In genomic region chr4:992297-993110, GRCh38 we compare ENCODE assay signal across 1 cellular context.
A peak's percentile ranks its signal among the peaks of the same experiment; 100 is the strongest.
TF ChIP-seq lines count a peak whose summit lies in the region.

No MANE protein-coding gene starts in this region.

TF ChIP-seq in K562, 482 proteins besides CTCF, POLR2A, EP300 and RAD21 (continued from another document and continues in another):
- TF ChIP-seq ZSCAN32 (CRISPR knock-in tag; IDR thresholded peaks at IDR 0.05), result no peak
- TF ChIP-seq, protein P1, sequence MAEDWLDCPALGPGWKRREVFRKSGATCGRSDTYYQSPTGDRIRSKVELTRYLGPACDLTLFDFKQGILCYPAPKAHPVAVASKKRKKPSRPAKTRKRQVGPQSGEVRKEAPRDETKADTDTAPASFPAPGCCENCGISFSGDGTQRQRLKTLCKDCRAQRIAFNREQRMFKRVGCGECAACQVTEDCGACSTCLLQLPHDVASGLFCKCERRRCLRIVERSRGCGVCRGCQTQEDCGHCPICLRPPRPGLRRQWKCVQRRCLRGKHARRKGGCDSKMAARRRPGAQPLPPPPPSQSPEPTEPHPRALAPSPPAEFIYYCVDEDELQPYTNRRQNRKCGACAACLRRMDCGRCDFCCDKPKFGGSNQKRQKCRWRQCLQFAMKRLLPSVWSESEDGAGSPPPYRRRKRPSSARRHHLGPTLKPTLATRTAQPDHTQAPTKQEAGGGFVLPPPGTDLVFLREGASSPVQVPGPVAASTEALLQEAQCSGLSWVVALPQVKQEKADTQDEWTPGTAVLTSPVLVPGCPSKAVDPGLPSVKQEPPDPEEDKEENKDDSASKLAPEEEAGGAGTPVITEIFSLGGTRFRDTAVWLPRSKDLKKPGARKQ (CRISPR knock-in tag; IDR thresholded peaks at IDR 0.05), result no peak
- TF ChIP-seq HOXB6 (CRISPR knock-in tag; IDR thresholded peaks at IDR 0.05; ENCODE audit: borderline replicate concordance), result 0 out of 2 replicates have a peak, but pooled peaks have one; percentile 16
- peak; percentile 61; the same call in 1 of the 2 replicates for TF ChIP-seq TARDBP (IDR thresholded peaks at IDR 0.05)
- TF ChIP-seq ZNF76 (CRISPR knock-in tag; IDR thresholded peaks at IDR 0.05; ENCODE audit: borderline replicate concordance), result no peak
- TF ChIP-seq, protein P2, sequence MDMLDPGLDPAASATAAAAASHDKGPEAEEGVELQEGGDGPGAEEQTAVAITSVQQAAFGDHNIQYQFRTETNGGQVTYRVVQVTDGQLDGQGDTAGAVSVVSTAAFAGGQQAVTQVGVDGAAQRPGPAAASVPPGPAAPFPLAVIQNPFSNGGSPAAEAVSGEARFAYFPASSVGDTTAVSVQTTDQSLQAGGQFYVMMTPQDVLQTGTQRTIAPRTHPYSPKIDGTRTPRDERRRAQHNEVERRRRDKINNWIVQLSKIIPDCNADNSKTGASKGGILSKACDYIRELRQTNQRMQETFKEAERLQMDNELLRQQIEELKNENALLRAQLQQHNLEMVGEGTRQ (CRISPR knock-in tag; IDR thresholded peaks at IDR 0.05), result peak; percentile 94
- 0 out of 2 replicates have a peak, but pooled peaks have one; percentile 29 for TF ChIP-seq ERF (CRISPR knock-in tag; IDR thresholded peaks at IDR 0.05)
- peak; percentile 47; the same call in 1 of the 2 replicates for TF ChIP-seq PHF8 (IDR thresholded peaks at IDR 0.05; ENCODE audit: borderline replicate concordance, low read length)
- TF ChIP-seq, protein P3, sequence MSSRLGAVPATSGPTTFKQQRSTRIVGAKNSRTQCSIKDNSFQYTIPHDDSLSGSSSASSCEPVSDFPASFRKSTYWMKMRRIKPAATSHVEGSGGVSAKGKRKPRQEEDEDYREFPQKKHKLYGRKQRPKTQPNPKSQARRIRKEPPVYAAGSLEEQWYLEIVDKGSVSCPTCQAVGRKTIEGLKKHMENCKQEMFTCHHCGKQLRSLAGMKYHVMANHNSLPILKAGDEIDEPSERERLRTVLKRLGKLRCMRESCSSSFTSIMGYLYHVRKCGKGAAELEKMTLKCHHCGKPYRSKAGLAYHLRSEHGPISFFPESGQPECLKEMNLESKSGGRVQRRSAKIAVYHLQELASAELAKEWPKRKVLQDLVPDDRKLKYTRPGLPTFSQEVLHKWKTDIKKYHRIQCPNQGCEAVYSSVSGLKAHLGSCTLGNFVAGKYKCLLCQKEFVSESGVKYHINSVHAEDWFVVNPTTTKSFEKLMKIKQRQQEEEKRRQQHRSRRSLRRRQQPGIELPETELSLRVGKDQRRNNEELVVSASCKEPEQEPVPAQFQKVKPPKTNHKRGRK (tag; IDR thresholded peaks at IDR 0.05), result no peak
- TF ChIP-seq, protein P4, sequence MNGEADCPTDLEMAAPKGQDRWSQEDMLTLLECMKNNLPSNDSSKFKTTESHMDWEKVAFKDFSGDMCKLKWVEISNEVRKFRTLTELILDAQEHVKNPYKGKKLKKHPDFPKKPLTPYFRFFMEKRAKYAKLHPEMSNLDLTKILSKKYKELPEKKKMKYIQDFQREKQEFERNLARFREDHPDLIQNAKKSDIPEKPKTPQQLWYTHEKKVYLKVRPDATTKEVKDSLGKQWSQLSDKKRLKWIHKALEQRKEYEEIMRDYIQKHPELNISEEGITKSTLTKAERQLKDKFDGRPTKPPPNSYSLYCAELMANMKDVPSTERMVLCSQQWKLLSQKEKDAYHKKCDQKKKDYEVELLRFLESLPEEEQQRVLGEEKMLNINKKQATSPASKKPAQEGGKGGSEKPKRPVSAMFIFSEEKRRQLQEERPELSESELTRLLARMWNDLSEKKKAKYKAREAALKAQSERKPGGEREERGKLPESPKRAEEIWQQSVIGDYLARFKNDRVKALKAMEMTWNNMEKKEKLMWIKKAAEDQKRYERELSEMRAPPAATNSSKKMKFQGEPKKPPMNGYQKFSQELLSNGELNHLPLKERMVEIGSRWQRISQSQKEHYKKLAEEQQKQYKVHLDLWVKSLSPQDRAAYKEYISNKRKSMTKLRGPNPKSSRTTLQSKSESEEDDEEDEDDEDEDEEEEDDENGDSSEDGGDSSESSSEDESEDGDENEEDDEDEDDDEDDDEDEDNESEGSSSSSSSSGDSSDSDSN (IDR thresholded peaks at IDR 0.05; ENCODE audit: borderline replicate concordance in 1 of 2, low read depth in 2 of 2, low read length in 2 of 2), result peak; percentile 67 to 95; a peak in 3 of 4 replicates
- peak; percentile 62 to 65 for TF ChIP-seq E2F6 (IDR thresholded peaks at IDR 0.05; ENCODE audit: borderline replicate concordance in 1 of 2, extremely low read depth in 1 of 2, insufficient read depth in 1 of 2, insufficient read length in 1 of 2, low read depth in 1 of 2, low read length in 1 of 2, poor library complexity in 1 of 2, severe bottlenecking in 1 of 2)
- 0 out of 4 replicates have a peak, but pooled peaks of 1 of the 2 experiments have one; percentile 26 for TF ChIP-seq ZMIZ1 (IDR thresholded peaks at IDR 0.05; ENCODE audit: low read depth in 2 of 2, low read length in 2 of 2)
- TF ChIP-seq ZNF583 (CRISPR knock-in tag; IDR thresholded peaks at IDR 0.05), result peak; percentile 39; the same call in 1 of the 2 replicates
- TF ChIP-seq, protein P5, sequence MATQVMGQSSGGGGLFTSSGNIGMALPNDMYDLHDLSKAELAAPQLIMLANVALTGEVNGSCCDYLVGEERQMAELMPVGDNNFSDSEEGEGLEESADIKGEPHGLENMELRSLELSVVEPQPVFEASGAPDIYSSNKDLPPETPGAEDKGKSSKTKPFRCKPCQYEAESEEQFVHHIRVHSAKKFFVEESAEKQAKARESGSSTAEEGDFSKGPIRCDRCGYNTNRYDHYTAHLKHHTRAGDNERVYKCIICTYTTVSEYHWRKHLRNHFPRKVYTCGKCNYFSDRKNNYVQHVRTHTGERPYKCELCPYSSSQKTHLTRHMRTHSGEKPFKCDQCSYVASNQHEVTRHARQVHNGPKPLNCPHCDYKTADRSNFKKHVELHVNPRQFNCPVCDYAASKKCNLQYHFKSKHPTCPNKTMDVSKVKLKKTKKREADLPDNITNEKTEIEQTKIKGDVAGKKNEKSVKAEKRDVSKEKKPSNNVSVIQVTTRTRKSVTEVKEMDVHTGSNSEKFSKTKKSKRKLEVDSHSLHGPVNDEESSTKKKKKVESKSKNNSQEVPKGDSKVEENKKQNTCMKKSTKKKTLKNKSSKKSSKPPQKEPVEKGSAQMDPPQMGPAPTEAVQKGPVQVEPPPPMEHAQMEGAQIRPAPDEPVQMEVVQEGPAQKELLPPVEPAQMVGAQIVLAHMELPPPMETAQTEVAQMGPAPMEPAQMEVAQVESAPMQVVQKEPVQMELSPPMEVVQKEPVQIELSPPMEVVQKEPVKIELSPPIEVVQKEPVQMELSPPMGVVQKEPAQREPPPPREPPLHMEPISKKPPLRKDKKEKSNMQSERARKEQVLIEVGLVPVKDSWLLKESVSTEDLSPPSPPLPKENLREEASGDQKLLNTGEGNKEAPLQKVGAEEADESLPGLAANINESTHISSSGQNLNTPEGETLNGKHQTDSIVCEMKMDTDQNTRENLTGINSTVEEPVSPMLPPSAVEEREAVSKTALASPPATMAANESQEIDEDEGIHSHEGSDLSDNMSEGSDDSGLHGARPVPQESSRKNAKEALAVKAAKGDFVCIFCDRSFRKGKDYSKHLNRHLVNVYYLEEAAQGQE (CRISPR knock-in tag; IDR thresholded peaks at IDR 0.05; ENCODE audit: low read depth), result peak; percentile 52; the same call in 1 of the 2 replicates
- TF ChIP-seq ETV5 (CRISPR knock-in tag; IDR thresholded peaks at IDR 0.05; ENCODE audit: low read depth), result peak; percentile 94
- TF ChIP-seq KDM4B (IDR thresholded peaks at IDR 0.05; ENCODE audit: borderline replicate concordance in 2 of 2, low read depth in 1 of 2), result peak in 1 of 2 experiments; percentile 27; a peak in 1 of 4 replicates
- 0 out of 4 replicates have a peak, but pooled peaks of 1 of the 2 experiments have one; percentile 25 for TF ChIP-seq TBL1XR1 (IDR thresholded peaks at IDR 0.05; ENCODE audit: low read length in 2 of 2)
- TF ChIP-seq RBBP5 (IDR thresholded peaks at IDR 0.05; ENCODE audit: borderline replicate concordance, insufficient read depth, low read length, poor library complexity, severe bottlenecking), result peak; percentile 47
- peak; percentile 54; the same call in 1 of the 2 replicates for TF ChIP-seq MXI1 (IDR thresholded peaks at IDR 0.05; ENCODE audit: low read depth, low read length)
- peak; percentile 32; the same call in 1 of the 2 replicates for TF ChIP-seq HCFC1 (IDR thresholded peaks at IDR 0.05; ENCODE audit: low read depth, low read length)
- TF ChIP-seq POLR2B (IDR thresholded peaks at IDR 0.05; ENCODE audit: low read depth, partially characterized antibody), result peak; percentile 82
- no peak for TF ChIP-seq POLR3G (IDR thresholded peaks at IDR 0.05; ENCODE audit: extremely low read depth, insufficient read length, insufficient replicate concordance)
- TF ChIP-seq, protein P6, sequence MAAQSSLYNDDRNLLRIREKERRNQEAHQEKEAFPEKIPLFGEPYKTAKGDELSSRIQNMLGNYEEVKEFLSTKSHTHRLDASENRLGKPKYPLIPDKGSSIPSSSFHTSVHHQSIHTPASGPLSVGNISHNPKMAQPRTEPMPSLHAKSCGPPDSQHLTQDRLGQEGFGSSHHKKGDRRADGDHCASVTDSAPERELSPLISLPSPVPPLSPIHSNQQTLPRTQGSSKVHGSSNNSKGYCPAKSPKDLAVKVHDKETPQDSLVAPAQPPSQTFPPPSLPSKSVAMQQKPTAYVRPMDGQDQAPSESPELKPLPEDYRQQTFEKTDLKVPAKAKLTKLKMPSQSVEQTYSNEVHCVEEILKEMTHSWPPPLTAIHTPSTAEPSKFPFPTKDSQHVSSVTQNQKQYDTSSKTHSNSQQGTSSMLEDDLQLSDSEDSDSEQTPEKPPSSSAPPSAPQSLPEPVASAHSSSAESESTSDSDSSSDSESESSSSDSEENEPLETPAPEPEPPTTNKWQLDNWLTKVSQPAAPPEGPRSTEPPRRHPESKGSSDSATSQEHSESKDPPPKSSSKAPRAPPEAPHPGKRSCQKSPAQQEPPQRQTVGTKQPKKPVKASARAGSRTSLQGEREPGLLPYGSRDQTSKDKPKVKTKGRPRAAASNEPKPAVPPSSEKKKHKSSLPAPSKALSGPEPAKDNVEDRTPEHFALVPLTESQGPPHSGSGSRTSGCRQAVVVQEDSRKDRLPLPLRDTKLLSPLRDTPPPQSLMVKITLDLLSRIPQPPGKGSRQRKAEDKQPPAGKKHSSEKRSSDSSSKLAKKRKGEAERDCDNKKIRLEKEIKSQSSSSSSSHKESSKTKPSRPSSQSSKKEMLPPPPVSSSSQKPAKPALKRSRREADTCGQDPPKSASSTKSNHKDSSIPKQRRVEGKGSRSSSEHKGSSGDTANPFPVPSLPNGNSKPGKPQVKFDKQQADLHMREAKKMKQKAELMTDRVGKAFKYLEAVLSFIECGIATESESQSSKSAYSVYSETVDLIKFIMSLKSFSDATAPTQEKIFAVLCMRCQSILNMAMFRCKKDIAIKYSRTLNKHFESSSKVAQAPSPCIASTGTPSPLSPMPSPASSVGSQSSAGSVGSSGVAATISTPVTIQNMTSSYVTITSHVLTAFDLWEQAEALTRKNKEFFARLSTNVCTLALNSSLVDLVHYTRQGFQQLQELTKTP (IDR thresholded peaks at IDR 0.05; ENCODE audit: low read depth in 1 of 2, partially characterized antibody in 2 of 2), result peak in 1 of 2 experiments; percentile 28
- TF ChIP-seq YBX1 (IDR thresholded peaks at IDR 0.05), result no peak
- no peak for TF ChIP-seq ARID3A (IDR thresholded peaks at IDR 0.05; ENCODE audit: borderline replicate concordance, low read depth, low read length)
- TF ChIP-seq PHF20 (IDR thresholded peaks at IDR 0.05; ENCODE audit: partially characterized antibody), result peak; percentile 71
- peak; percentile 65 for TF ChIP-seq SUPT5H (IDR thresholded peaks at IDR 0.05)
- TF ChIP-seq SIRT6 (IDR thresholded peaks at IDR 0.05; ENCODE audit: low read depth, low read length), result no peak
- TF ChIP-seq, protein P7, sequence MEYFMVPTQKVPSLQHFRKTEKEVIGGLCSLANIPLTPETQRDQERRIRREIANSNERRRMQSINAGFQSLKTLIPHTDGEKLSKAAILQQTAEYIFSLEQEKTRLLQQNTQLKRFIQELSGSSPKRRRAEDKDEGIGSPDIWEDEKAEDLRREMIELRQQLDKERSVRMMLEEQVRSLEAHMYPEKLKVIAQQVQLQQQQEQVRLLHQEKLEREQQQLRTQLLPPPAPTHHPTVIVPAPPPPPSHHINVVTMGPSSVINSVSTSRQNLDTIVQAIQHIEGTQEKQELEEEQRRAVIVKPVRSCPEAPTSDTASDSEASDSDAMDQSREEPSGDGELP (CRISPR knock-in tag; IDR thresholded peaks at IDR 0.05; ENCODE audit: borderline replicate concordance), result peak; percentile 54; the same call in 1 of the 2 replicates
- TF ChIP-seq SRSF3 (IDR thresholded peaks at IDR 0.05; ENCODE audit: insufficient read depth, low read length), result 0 out of 2 replicates have a peak, but pooled peaks have one; percentile 32
